ENCODE assay signal across 14 cellular contexts in the genomic region with DNA sequence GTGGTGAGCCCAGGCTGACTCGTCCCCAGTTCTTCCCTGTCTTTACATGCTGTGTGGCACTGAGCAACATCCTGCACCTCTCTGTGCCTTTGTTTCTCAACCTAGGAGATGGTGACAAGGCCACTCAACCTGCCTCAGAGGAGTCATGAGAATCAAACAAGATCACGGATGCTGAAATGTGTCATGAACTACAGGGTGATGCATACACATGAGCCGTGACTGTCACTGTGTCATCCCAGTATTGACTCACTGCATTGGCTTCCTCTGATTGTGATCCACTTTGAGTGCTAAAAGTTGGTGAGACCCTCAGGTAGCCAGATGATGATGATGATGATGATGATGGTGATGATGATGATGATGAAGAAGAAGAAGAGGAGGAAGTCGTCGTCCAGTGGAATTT. TPM values are rescaled to one million over a fixed set of nuclear protein-coding genes. Genes with fewer than 3 reads are reported as not detected.
DNase-seq lines count a peak whose midpoint lies in the region; ATAC-seq and TF ChIP-seq lines count a peak whose summit lies in the region.
"Had no signal": no experiment of that assay in that cellular context is flagged by ENCODE, and none has a peak within 500 bp of the region (broad histone marks: within the 10 kb centered on the region; RNA-seq: fewer than 3 reads in every experiment).

No MANE protein-coding gene starts in this region.

- TF ChIP-seq CTCF in natural killer cell (IDR thresholded peaks at IDR 0.05) (no peak), foreskin fibroblast (IDR thresholded peaks at IDR 0.05; ENCODE audit: low read depth, low read length) (no peak)

- peak overlapping the region in 5 of 7 donors; percentile 70 to 83 (median 75) for H3K4me3 Mint-ChIP-seq in CD8-positive, alpha-beta memory T cell
- H3K4me3 Mint-ChIP-seq in activated CD8-positive, alpha-beta T cell treated with anti-CD3 and anti-CD28 coated beads, Interleukin-2, amount 10 ng/mL, durations not matched to agents 7 days and 5 days, result peak overlapping the region; percentile 27
- peak overlapping the region; percentile 0 for H3K4me3 Mint-ChIP-seq in natural killer cell

- no peaks in the 10 kb centered on the region for H3K27me3 ChIP-seq in CD8-positive, alpha-beta memory T cell (ENCODE audit: insufficient read depth, low read length, poor library complexity, severe bottlenecking)

- H3K27me3 Mint-ChIP-seq in CD8-positive, alpha-beta memory T cell, result peaks cover 0 to 3% of the 10 kb centered on the region in 2 donors
- H3K27me3 Mint-ChIP-seq in activated CD8-positive, alpha-beta T cell treated with anti-CD3 and anti-CD28 coated beads, Interleukin-2, amount 10 ng/mL, durations not matched to agents 7 days and 5 days (ENCODE audit: low read depth), result peaks cover 13% of the 10 kb centered on the region
- peaks cover 3 to 6% of the 10 kb centered on the region in 2 donors for H3K27me3 Mint-ChIP-seq in natural killer cell (ENCODE audit: low read depth in 2 of 2)

- no peak overlapping the region for H3K4me3 ChIP-seq in CD8-positive, alpha-beta memory T cell (ENCODE audit: low read length)
- no peak overlapping the region for H3K4me3 ChIP-seq in foreskin fibroblast (ENCODE audit: low read depth in 1 of 2, low read length in 2 of 2)

- peak overlapping the region; percentile 0 to 92 (median 79) for H3K27ac Mint-ChIP-seq in CD8-positive, alpha-beta memory T cell
- H3K27ac Mint-ChIP-seq in activated CD8-positive, alpha-beta T cell treated with anti-CD3 and anti-CD28 coated beads, Interleukin-2, amount 10 ng/mL, durations not matched to agents 7 days and 5 days, result peak overlapping the region; percentile 88
- peak overlapping the region; percentile 64 to 66 for H3K27ac Mint-ChIP-seq in natural killer cell

- intact Hi-C loops in natural killer cell (cut with micrococcal nuclease), result no loop called here

- DNase-seq in CD8-positive, alpha-beta memory T cell, result no peak
- peak; percentile 49 for DNase-seq in activated CD8-positive, alpha-beta T cell treated with anti-CD3 and anti-CD28 coated beads, Interleukin-2, amount 10 ng/mL, durations not matched to agents 7 days and 5 days
- DNase-seq in natural killer cell (peak; percentile 31), foreskin fibroblast (no peak), KG1 (lab: John Stamatoyannopoulos, UW) (no peak)
- DNase-seq: NCI-H1417 treated with DMSO at 0.1 percent for 48 hours, right cardiac atrium had no signal

- H3K9me3 ChIP-seq in CD8-positive, alpha-beta memory T cell (ENCODE audit: low read length), result no peaks in the 10 kb centered on the region

- peaks cover 22 to 23% (median 22%) of the 10 kb centered on the region in 3 donors for H3K4me1 Mint-ChIP-seq in CD8-positive, alpha-beta memory T cell
- peaks cover 44% of the 10 kb centered on the region for H3K4me1 Mint-ChIP-seq in activated CD8-positive, alpha-beta T cell treated with anti-CD3 and anti-CD28 coated beads, Interleukin-2, amount 10 ng/mL, durations not matched to agents 7 days and 5 days (ENCODE audit: low read depth)
- H3K4me1 Mint-ChIP-seq in natural killer cell, result peaks cover 38 to 43% of the 10 kb centered on the region in 2 donors

- CTCF ChIA-PET in CD8-positive, alpha-beta memory T cell (lab: Charles Lee), result no interaction called here
- CTCF ChIA-PET in activated CD8-positive, alpha-beta T cell treated with anti-CD3 and anti-CD28 coated beads, Interleukin-2, amount 10 ng/mL, durations not matched to agents 7 days and 5 days (lab: Charles Lee), result no interaction called here

- H3K36me3 ChIP-seq in CD8-positive, alpha-beta memory T cell (ENCODE audit: insufficient read depth, low read length), result no peaks in the 10 kb centered on the region

- peaks cover 9% of the 10 kb centered on the region for H3K4me1 ChIP-seq in CD8-positive, alpha-beta memory T cell (ENCODE audit: insufficient read depth, low read length)

- ATAC-seq in GM21423 (IDR thresholded peaks at IDR 0.05; ENCODE audit: unreplicated experiment) (peak; percentile 3), natural killer cell (peak; percentile 50 to 79 (median 67)), GM18873 (IDR thresholded peaks at IDR 0.05; ENCODE audit: low FRiP score, unreplicated experiment) (no peak), SK-N-SH treated with all-trans-retinoic acid at 6 μM for 48 hours (no peak)
- peak; percentile 21 for ATAC-seq in activated CD8-positive, alpha-beta T cell treated with anti-CD3 and anti-CD28 coated beads, Interleukin-2, amount 10 ng/mL, durations not matched to agents 7 days and 5 days

- POLR2A ChIA-PET in CD8-positive, alpha-beta memory T cell (lab: Charles Lee), result no interaction called here
- POLR2A ChIA-PET in activated CD8-positive, alpha-beta T cell treated with anti-CD3 and anti-CD28 coated beads, Interleukin-2, amount 10 ng/mL, durations not matched to agents 7 days and 5 days (lab: Charles Lee), result no interaction called here

- peak overlapping the region; percentile 41 for H3K27ac ChIP-seq in CD8-positive, alpha-beta memory T cell (ENCODE audit: low read depth, low read length)
- H3K27ac ChIP-seq: HL-60 had no signal

- no peaks in the 10 kb centered on the region for H3K9me3 Mint-ChIP-seq in CD8-positive, alpha-beta memory T cell
- H3K9me3 Mint-ChIP-seq in activated CD8-positive, alpha-beta T cell treated with anti-CD3 and anti-CD28 coated beads, Interleukin-2, amount 10 ng/mL, durations not matched to agents 7 days and 5 days (ENCODE audit: insufficient read depth), result no peaks in the 10 kb centered on the region
- H3K9me3 Mint-ChIP-seq in natural killer cell, result no peaks in the 10 kb centered on the region

- H3K36me3 Mint-ChIP-seq in CD8-positive, alpha-beta memory T cell, result no peaks in the 10 kb centered on the region
- no peaks in the 10 kb centered on the region for H3K36me3 Mint-ChIP-seq in activated CD8-positive, alpha-beta T cell treated with anti-CD3 and anti-CD28 coated beads, Interleukin-2, amount 10 ng/mL, durations not matched to agents 7 days and 5 days (ENCODE audit: low read depth)
- H3K36me3 Mint-ChIP-seq in natural killer cell, result no peaks in the 10 kb centered on the region

TF ChIP-seq in SK-N-SH treated with all-trans-retinoic acid at 6 μM for 48 hours, 23 proteins besides CTCF, POLR2A, EP300 and RAD21:
- no peak for TF ChIP-seq ZFP3 (CRISPR knock-in tag; IDR thresholded peaks at IDR 0.05)
- TF ChIP-seq ESRRG (CRISPR knock-in tag; IDR thresholded peaks at IDR 0.05), result no peak
- TF ChIP-seq TOX (CRISPR knock-in tag; IDR thresholded peaks at IDR 0.05; ENCODE audit: borderline replicate concordance), result no peak
- no peak for TF ChIP-seq SNAI2 (CRISPR knock-in tag; IDR thresholded peaks at IDR 0.05)
- no peak for TF ChIP-seq ZNF8 (CRISPR knock-in tag; IDR thresholded peaks at IDR 0.05)
- TF ChIP-seq TCF4 (CRISPR knock-in tag; IDR thresholded peaks at IDR 0.05; ENCODE audit: borderline replicate concordance), result no peak
- TF ChIP-seq, protein P1, sequence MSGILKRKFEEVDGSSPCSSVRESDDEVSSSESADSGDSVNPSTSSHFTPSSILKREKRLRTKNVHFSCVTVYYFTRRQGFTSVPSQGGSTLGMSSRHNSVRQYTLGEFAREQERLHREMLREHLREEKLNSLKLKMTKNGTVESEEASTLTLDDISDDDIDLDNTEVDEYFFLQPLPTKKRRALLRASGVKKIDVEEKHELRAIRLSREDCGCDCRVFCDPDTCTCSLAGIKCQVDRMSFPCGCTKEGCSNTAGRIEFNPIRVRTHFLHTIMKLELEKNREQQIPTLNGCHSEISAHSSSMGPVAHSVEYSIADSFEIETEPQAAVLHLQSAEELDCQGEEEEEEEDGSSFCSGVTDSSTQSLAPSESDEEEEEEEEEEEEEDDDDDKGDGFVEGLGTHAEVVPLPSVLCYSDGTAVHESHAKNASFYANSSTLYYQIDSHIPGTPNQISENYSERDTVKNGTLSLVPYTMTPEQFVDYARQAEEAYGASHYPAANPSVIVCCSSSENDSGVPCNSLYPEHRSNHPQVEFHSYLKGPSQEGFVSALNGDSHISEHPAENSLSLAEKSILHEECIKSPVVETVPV (CRISPR knock-in tag; IDR thresholded peaks at IDR 0.05), result no peak
- TF ChIP-seq, protein P2, sequence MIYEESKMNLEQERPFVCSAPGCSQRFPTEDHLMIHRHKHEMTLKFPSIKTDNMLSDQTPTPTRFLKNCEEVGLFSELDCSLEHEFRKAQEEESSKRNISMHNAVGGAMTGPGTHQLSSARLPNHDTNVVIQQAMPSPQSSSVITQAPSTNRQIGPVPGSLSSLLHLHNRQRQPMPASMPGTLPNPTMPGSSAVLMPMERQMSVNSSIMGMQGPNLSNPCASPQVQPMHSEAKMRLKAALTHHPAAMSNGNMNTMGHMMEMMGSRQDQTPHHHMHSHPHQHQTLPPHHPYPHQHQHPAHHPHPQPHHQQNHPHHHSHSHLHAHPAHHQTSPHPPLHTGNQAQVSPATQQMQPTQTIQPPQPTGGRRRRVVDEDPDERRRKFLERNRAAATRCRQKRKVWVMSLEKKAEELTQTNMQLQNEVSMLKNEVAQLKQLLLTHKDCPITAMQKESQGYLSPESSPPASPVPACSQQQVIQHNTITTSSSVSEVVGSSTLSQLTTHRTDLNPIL (CRISPR knock-in tag; IDR thresholded peaks at IDR 0.05; ENCODE audit: low read depth), result no peak
- no peak for TF ChIP-seq PPARA (CRISPR knock-in tag; IDR thresholded peaks at IDR 0.05; ENCODE audit: borderline replicate concordance)
- TF ChIP-seq ARNTL (CRISPR knock-in tag; IDR thresholded peaks at IDR 0.05; ENCODE audit: borderline replicate concordance, low read depth), result no peak

RNA-seq across cellular contexts. Expression of a gene that starts 11.5 kb away (rescaled TPM):
- total RNA-seq in CD8-positive, alpha-beta memory T cell, result not detected
- polyA plus RNA-seq in CD8-positive, alpha-beta memory T cell, result not detected
- not detected for total RNA-seq in activated CD8-positive, alpha-beta T cell treated with anti-CD3 and anti-CD28 coated beads, Interleukin-2, amount 10 ng/mL, durations not matched to agents 7 days and 5 days
- total RNA-seq in natural killer cell, result not detected
- total RNA-seq: Daoy, dermis microvascular lymphatic vessel endothelial cell, mesenteric fat pad had no signal

Comparison
In these comparisons a context has a peak if more than half of its experiments do, and no peak if none do; other contexts are left out.
1. DNase-seq: peak in activated CD8-positive, alpha-beta T cell treated with anti-CD3 and anti-CD28 coated beads, Interleukin-2, amount 10 ng/mL, durations not matched to agents 7 days and 5 days (single experiment) and natural killer cell (single experiment); none in CD8-positive, alpha-beta memory T cell (0 of 5), foreskin fibroblast (0 of 2) and KG1 (single experiment).
2. H3K4me3 Mint-ChIP-seq: peak in every context shown above with its lines; median percentile 75 in CD8-positive, alpha-beta memory T cell; 27 in activated CD8-positive, alpha-beta T cell treated with anti-CD3 and anti-CD28 coated beads, Interleukin-2, amount 10 ng/mL, durations not matched to agents 7 days and 5 days; 0 in natural killer cell.
3. ATAC-seq: peak in GM21423 (single experiment), activated CD8-positive, alpha-beta T cell treated with anti-CD3 and anti-CD28 coated beads, Interleukin-2, amount 10 ng/mL, durations not matched to agents 7 days and 5 days (single experiment) and natural killer cell (3 of 3); none in GM18873 (single experiment) and SK-N-SH treated with all-trans-retinoic acid at 6 μM for 48 hours (single experiment).
4. Peak in every context shown above with its lines, with median percentiles within 50 percentile points of each other: H3K27ac Mint-ChIP-seq.